In the genomic region with DNA sequence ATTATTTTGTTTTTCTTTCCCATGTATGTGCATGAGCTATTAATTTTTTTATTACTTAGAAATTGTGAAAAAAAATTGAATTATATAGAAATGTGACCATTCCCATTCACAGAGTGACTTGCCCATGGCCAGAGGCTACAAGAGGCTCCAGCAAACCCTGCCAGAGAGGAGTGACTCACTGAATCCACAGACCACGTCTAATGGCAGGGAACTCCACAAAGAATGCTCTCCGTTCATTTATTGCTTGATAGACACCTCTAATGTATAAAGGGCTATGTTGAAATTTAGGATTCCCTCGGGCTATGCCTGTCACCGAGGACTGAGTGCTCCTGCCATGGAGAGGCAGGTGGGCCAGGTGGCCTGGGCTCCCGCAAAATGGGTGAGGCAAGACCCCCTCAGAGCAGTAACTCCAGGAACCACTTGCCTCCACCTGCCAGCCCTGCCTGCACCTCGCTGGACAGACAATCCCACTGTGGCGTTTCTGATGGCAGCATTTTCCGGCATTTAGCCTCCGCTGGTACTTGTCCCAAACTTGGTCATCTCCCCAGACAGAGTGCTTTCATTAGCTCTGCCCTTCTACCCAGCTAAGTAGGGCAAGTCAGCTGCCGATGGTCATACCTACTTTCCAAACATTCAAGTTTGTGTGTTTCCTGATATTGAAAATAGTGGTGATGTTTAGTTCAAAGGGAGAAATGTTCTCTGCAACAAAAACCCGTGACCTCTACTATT, we compare ENCODE assay signal across 12 cellular contexts.
A peak's percentile ranks its signal among the peaks of the same experiment; 100 is the strongest.
DNase-seq lines count a peak whose midpoint lies in the region; ATAC-seq and TF ChIP-seq lines count a peak whose summit lies in the region.
"Had no signal": no experiment of that assay in that cellular context is flagged by ENCODE, and none has a peak within 500 bp of the region (broad histone marks: within the 10 kb centered on the region; RNA-seq: fewer than 3 reads in every experiment).

No MANE protein-coding gene starts in this region.

- ATAC-seq in GM19328 (IDR thresholded peaks at IDR 0.05; ENCODE audit: unreplicated experiment): no peak
- ATAC-seq: mucosa of descending colon had no signal

- peak; percentile 84 for DNase-seq in AG08395 (ENCODE audit: low spot score)
- peak; percentile 36 for DNase-seq in HFF-Myc (ENCODE audit: extremely low read depth, low read depth)
- DNase-seq in SK-MEL-5 (ENCODE audit: low read depth, low spot score): peak; percentile 62
- peak; percentile 29 for DNase-seq in glomerular visceral epithelial cell (ENCODE audit: extremely low spot score)
- no peak for DNase-seq in activated effector memory CD4-positive, alpha-beta T cell treated with anti-CD3 and anti-CD28 coated beads, Interleukin-2, amount 50 U/mL, for 16 hours
- no peak for DNase-seq in SKM-1 (lab: John Stamatoyannopoulos, UW; ENCODE audit: unreplicated experiment)
- DNase-seq in NCI-H510A treated with DMSO at 0.1 percent for 48 hours (lab: John Stamatoyannopoulos, UW): no peak
- DNase-seq: mucosa of descending colon; NCI-H1105; stimulated activated naive CD4-positive, alpha-beta T cell treated with Interleukin-2 at 50 U/mL for 16 hours had no signal

- in situ Hi-C loops in SK-MEL-5 (cut with HindIII; ENCODE audit: low pct_unique_long_range_greater_than_20kb, low sequenced_read_pairs): loop anchor here (10.0 kb wide), 1 partner anchor 87 kb away; no protein-coding TSS in a partner anchor

- H3K4me3 ChIP-seq in HFF-Myc (replicated peaks; ENCODE audit: low read depth, low read length): no peak overlapping the region
- H3K4me3 ChIP-seq: cardiac muscle cell, mucosa of descending colon had no signal

- no peak for TF ChIP-seq CTCF in HFF-Myc (IDR thresholded peaks at IDR 0.05; ENCODE audit: low read depth, low read length, missing control alignments)

Comparison
In these comparisons a context has a peak if more than half of its experiments do, and no peak if none do; other contexts are left out.
1. DNase-seq: peak in AG08395 (single experiment), HFF-Myc (single experiment), SK-MEL-5 (single experiment) and glomerular visceral epithelial cell (single experiment); none in activated effector memory CD4-positive, alpha-beta T cell treated with anti-CD3 and anti-CD28 coated beads, Interleukin-2, amount 50 U/mL, for 16 hours (single experiment), SKM-1 (single experiment) and NCI-H510A treated with DMSO at 0.1 percent for 48 hours (single experiment).